Comparison of ENCODE assay signal across 12 cellular contexts in the genomic region with DNA sequence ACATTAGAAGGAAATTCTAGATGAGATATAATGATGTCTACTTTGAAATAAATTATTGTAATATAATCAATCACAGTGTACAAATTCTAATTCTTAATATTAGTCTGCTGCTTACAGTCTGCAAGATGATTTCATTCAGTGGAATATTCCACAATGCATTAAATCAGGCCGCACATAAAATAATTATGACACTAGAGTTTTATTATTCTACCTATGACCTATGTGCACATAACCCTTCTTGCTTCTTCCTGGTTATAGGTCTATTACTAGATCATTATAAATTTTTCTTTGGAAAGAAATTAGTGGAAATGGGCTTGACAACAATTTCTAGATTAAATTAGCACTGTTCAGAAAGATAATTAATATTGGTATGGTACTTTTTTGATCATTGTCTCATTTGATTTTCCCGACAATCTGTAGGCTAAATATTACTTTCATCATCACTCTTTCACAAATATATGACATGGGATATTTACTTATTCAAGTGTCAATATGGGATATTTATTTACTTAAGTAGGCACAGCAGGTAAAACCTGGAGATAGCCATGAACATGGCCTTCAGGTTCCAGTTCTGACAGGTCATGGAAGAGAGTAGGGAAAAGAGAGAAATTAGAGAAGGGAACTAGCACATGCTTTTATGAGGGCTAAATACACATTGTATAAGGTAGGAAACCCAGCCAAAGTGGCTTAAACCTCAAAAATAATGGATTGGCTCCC.
"Had no signal": no experiment of that assay in that cellular context is flagged by ENCODE, and none has a peak within 500 bp of the region (broad histone marks: within the 10 kb centered on the region; RNA-seq: fewer than 3 reads in every experiment).

No MANE protein-coding gene starts in this region.

- H3K4me1 ChIP-seq: colonic mucosa, psoas muscle had no signal

- FAIRE-seq: endothelial cell of umbilical vein, urothelium cell line had no signal

- H3K36me3 ChIP-seq: colonic mucosa, neutrophil, stomach, thoracic aorta, transverse colon had no signal

- H3K9me3 ChIP-seq: colonic mucosa, neutrophil, psoas muscle, thoracic aorta, transverse colon had no signal

- DNase-seq: colonic mucosa; naive B cell; psoas muscle; stimulated activated CD4-positive, alpha-beta T cell treated with anti-CD3 and anti-CD28 coated beads, Interleukin-12 subunit alpha, Interleukin-12 subunit beta, amount 100 ng/mL, for 4 hours; stimulated activated naive CD4-positive, alpha-beta T cell; stomach; transverse colon had no signal

- H3K4me3 ChIP-seq: colonic mucosa, hepatocyte, psoas muscle, stomach, thoracic aorta, transverse colon had no signal

- H3K27me3 ChIP-seq: colonic mucosa, hepatocyte, neutrophil, stomach, transverse colon had no signal

- H3K27ac ChIP-seq: colonic mucosa, hepatocyte, neutrophil, psoas muscle, thoracic aorta, transverse colon had no signal
